ENCODE assay signal across 11 cellular contexts in the genomic region with DNA sequence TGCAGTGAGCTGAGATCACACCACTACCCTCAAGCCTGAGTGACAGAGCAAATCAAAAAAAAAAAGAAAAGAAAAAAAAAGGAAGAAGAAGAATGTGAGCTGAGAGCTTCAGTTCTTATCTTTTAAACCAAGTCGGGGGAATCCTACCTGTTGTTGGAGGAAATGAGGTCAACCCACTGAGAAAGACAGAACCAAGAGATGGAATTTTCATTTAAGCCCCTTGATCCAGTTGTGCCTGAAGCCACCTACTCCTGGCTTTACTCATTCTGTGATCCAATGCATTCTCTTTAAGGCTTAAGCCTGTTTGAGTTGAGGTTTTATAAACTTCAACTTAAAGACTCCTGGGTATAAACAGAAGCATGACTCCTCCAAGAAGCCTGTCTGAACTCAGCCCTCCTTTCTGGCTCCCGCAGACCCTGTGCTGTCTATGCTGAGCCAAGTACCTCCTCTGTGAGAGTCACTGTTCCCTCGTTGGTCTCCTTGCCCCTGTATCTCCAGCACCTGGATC. TPM values are rescaled to one million over a fixed set of nuclear protein-coding genes. Genes with fewer than 3 reads are reported as not detected.
DNase-seq lines count a peak whose midpoint lies in the region; ATAC-seq and TF ChIP-seq lines count a peak whose summit lies in the region.
"Had no signal": no experiment of that assay in that cellular context is flagged by ENCODE, and none has a peak within 500 bp of the region (broad histone marks: within the 10 kb centered on the region; RNA-seq: fewer than 3 reads in every experiment).

No MANE protein-coding gene starts in this region.

- intact Hi-C loops in esophagus muscularis mucosa (cut with DNase I), result loop anchor here (10.0 kb wide), 2 partner anchors 137 to 207 kb away; no protein-coding TSS in a partner anchor

- DNase-seq in AG08395 (ENCODE audit: low spot score) (peak; percentile 27), NB4 (ENCODE audit: low read depth) (peak; percentile 47), esophagus muscularis mucosa (ENCODE audit: extremely low spot score) (no peak), neural crest cell (ENCODE audit: low read depth, low spot score) (no peak), brain microvascular endothelial cell (no peak), NCI-H2196 treated with DMSO at 0.1 percent for 48 hours (lab: John Stamatoyannopoulos, UW; ENCODE audit: unreplicated experiment) (no peak), SJCRH30 (no peak)
- DNase-seq: activated gamma-delta T cell treated with Interleukin-2 at 50 U/mL for 16 hours; NCI-H748 treated with DMSO at 0.1 percent for 48 hours; stimulated activated naive CD8-positive, alpha-beta T cell treated with anti-CD3 and anti-CD28 coated beads, Interleukin-15, Interleukin-2, amounts not matched to agents 100 U/mL and 50 U/mL, for 24 hours had no signal

- H3K27me3 Mint-ChIP-seq in neural crest cell (ENCODE audit: low read depth), result peaks cover 3% of the 10 kb centered on the region

- peak overlapping the region; percentile 19 for H3K27ac Mint-ChIP-seq in neural crest cell (ENCODE audit: unreplicated experiment)

- H3K36me3 ChIP-seq in esophagus muscularis mucosa (no peaks in the 10 kb centered on the region), brain microvascular endothelial cell (replicated peaks) (no peaks in the 10 kb centered on the region), SJCRH30 (no peaks in the 10 kb centered on the region)

- peaks cover 8% of the 10 kb centered on the region for H3K4me1 Mint-ChIP-seq in neural crest cell

- H3K4me3 Mint-ChIP-seq in neural crest cell, result no peak overlapping the region

- in situ Hi-C loops in brain microvascular endothelial cell (cut with HindIII; ENCODE audit: low pct_ligation_motif_present, low sequenced_read_pairs), result no loop called here

- TF ChIP-seq CTCF in NB4 (IDR thresholded peaks at IDR 0.05; ENCODE audit: low read depth, low read length) (no peak), esophagus muscularis mucosa (IDR thresholded peaks at IDR 0.05) (no peak), neural crest cell (conservative IDR thresholded peaks at IDR 0.05) (no peak), brain microvascular endothelial cell (IDR thresholded peaks at IDR 0.05; ENCODE audit: low read depth, low read length, missing control alignments) (no peak)

- no peak for TF ChIP-seq EP300 in esophagus muscularis mucosa (IDR thresholded peaks at IDR 0.05)

- TF ChIP-seq POLR2A in NB4 (IDR thresholded peaks at IDR 0.05; ENCODE audit: extremely low read depth, insufficient read length) (no peak), esophagus muscularis mucosa (IDR thresholded peaks at IDR 0.05; ENCODE audit: low read depth) (no peak)

- WGBS in esophagus muscularis mucosa, result 22% methylated on average over 3 of the region's 3 CpGs

- H3K9me3 Mint-ChIP-seq in neural crest cell, result peaks cover 6% of the 10 kb centered on the region

- H3K27ac ChIP-seq in esophagus muscularis mucosa (replicated peaks in 1 of 4) (peak overlapping the region; percentile 56 to 76 (median 64)), brain microvascular endothelial cell (no peak overlapping the region), SJCRH30 (no peak overlapping the region)

- no peak for ATAC-seq in HG03025 (IDR thresholded peaks at IDR 0.05; ENCODE audit: low FRiP score, unreplicated experiment)
- ATAC-seq: stimulated activated naive CD8-positive, alpha-beta T cell treated with anti-CD3 and anti-CD28 coated beads, Interleukin-15, Interleukin-2, amounts not matched to agents 100 U/mL and 50 U/mL, for 24 hours had no signal

- H3K4me1 ChIP-seq in esophagus muscularis mucosa, result peaks cover 19 to 39% (median 34%) of the 10 kb centered on the region in 4 donors
- no peaks in the 10 kb centered on the region for H3K4me1 ChIP-seq in SJCRH30

- peaks cover 3% of the 10 kb centered on the region for H3K36me3 Mint-ChIP-seq in neural crest cell (ENCODE audit: low read depth)

- H3K9me3 ChIP-seq in esophagus muscularis mucosa (no peaks in the 10 kb centered on the region), SJCRH30 (replicated peaks) (no peaks in the 10 kb centered on the region)

- H3K27me3 ChIP-seq in esophagus muscularis mucosa (no peaks in the 10 kb centered on the region), brain microvascular endothelial cell (replicated peaks) (no peaks in the 10 kb centered on the region), SJCRH30 (no peaks in the 10 kb centered on the region)

- no peak overlapping the region for H3K4me3 ChIP-seq in NB4 (ENCODE audit: low read depth, low read length)
- H3K4me3 ChIP-seq in esophagus muscularis mucosa, result peak overlapping the region in 2 of 4 donors; percentile 10 to 20
- no peak overlapping the region for H3K4me3 ChIP-seq in brain microvascular endothelial cell (ENCODE audit: low read depth, low read length)
- H3K4me3 ChIP-seq in SJCRH30, result no peak overlapping the region

RNA-seq across cellular contexts. Expression of a gene that starts 32.5 kb away (rescaled TPM):
- total RNA-seq in esophagus muscularis mucosa (1 to 10 TPM in 2 of 4 donors, under 1 TPM in 1, not detected in 1; 0.83 to 3.0 (median 1.8) TPM), neural crest cell (0.82 TPM in 1 of 2 replicates, not detected in the other)
- total RNA-seq in SJCRH30 (2014; rRNA removed; shearing (Covaris generic)), result not detected in 2 replicates

Comparison
In these comparisons a context has a peak if more than half of its experiments do, and no peak if none do; other contexts are left out.
1. DNase-seq: peak in AG08395 (single experiment) and NB4 (single experiment); none in esophagus muscularis mucosa (single experiment), neural crest cell (single experiment), brain microvascular endothelial cell (single experiment), NCI-H2196 treated with DMSO at 0.1 percent for 48 hours (single experiment) and SJCRH30 (0 of 2).
2. H3K27ac ChIP-seq: peak in esophagus muscularis mucosa (4 of 4); none in brain microvascular endothelial cell (single experiment) and SJCRH30 (single experiment).